ENCODE assay signal across 10 cellular contexts in genomic region chr2:231640646-231641111, GRCh38. TPM values are rescaled to one million over a fixed set of nuclear protein-coding genes. Genes with fewer than 3 reads are reported as not detected.
DNase-seq lines count a peak whose midpoint lies in the region; ATAC-seq, FAIRE-seq and TF ChIP-seq lines count a peak whose summit lies in the region.
"Had no signal": no experiment of that assay in that cellular context is flagged by ENCODE, and none has a peak within 500 bp of the region (broad histone marks: within the 10 kb centered on the region; RNA-seq: fewer than 3 reads in every experiment).

No MANE protein-coding gene starts in this region.

- peaks cover 13% of the 10 kb centered on the region for H3K36me3 Mint-ChIP-seq in Calu3 (ENCODE audit: insufficient read depth, unreplicated experiment)

- H3K27ac Mint-ChIP-seq in Calu3 (ENCODE audit: unreplicated experiment): peak overlapping the region; percentile 71
- H3K27ac Mint-ChIP-seq: T-helper 2 cell treated with Interferon-gamma antibody and Interleukin-4, amounts not matched to agents 5 μg/mL and 100 μg/mL, for 36 hours had no signal

- peak overlapping the region; percentile 91 to 96 (median 93) for H3K27ac ChIP-seq in esophagus squamous epithelium
- H3K27ac ChIP-seq in osteoblast (ENCODE audit: low read depth, low read length): peak overlapping the region; percentile 87

- H3K4me1 Mint-ChIP-seq in Calu3 (ENCODE audit: low read depth, unreplicated experiment): peaks cover 34% of the 10 kb centered on the region

- FAIRE-seq in GM19239 (lab: Jason Lieb, UNC): no peak
- FAIRE-seq: frontal cortex had no signal

- H3K27me3 ChIP-seq in esophagus squamous epithelium: no peaks in the 10 kb centered on the region
- no peaks in the 10 kb centered on the region for H3K27me3 ChIP-seq in osteoblast (ENCODE audit: insufficient read depth, low read length)

- no peak for TF ChIP-seq POLR2A in esophagus squamous epithelium (IDR thresholded peaks at IDR 0.05)

- peak overlapping the region; percentile 54 for H3K4me2 ChIP-seq in osteoblast (ENCODE audit: insufficient read depth, low read length)

- no peaks in the 10 kb centered on the region for H4K20me1 ChIP-seq in osteoblast (ENCODE audit: insufficient read depth, low read length)

- H3K9me3 Mint-ChIP-seq in Calu3 (ENCODE audit: low read depth, unreplicated experiment): no peaks in the 10 kb centered on the region
- H3K9me3 Mint-ChIP-seq: T-helper 2 cell treated with Interferon-gamma antibody and Interleukin-4, amounts not matched to agents 5 μg/mL and 100 μg/mL, for 36 hours had no signal

- CTCF ChIA-PET in Calu3 (lab: Charles Lee): no interaction called here

- no peaks in the 10 kb centered on the region for H3K27me3 Mint-ChIP-seq in Calu3 (ENCODE audit: unreplicated experiment)

- no TSS peak for BruUV-seq in Calu3 (replicated peaks; lab: Mats Ljungman, UMichigan)

- 45 to 46% methylated on average over 6 to 8 of the region's 11 CpGs for WGBS in esophagus squamous epithelium, 2 donors

- no peaks in the 10 kb centered on the region for H3K9me3 ChIP-seq in esophagus squamous epithelium
- H3K9me3 ChIP-seq in osteoblast (ENCODE audit: low read depth, low read length): no peaks in the 10 kb centered on the region

- H3K4me3 Mint-ChIP-seq in Calu3 (ENCODE audit: low read depth, unreplicated experiment): no peak overlapping the region
- H3K4me3 Mint-ChIP-seq: T-helper 2 cell treated with Interferon-gamma antibody and Interleukin-4, amounts not matched to agents 5 μg/mL and 100 μg/mL, for 36 hours had no signal

- TF ChIP-seq CTCF in Calu3 (IDR thresholded peaks at IDR 0.05; ENCODE audit: unreplicated experiment): no peak
- peak in 1 of 6 experiments; percentile 20 for TF ChIP-seq CTCF in esophagus squamous epithelium (IDR thresholded peaks at IDR 0.05)
- TF ChIP-seq CTCF in osteoblast (IDR thresholded peaks at IDR 0.05; ENCODE audit: extremely low read depth, low read depth, low read length): peak; percentile 7

- H3K79me2 ChIP-seq in osteoblast (ENCODE audit: insufficient read depth, low read length): no peaks in the 10 kb centered on the region

- peak overlapping the region; percentile 85 for H2AFZ ChIP-seq in osteoblast (ENCODE audit: low read length)

- no peaks in the 10 kb centered on the region for H3K36me3 ChIP-seq in esophagus squamous epithelium
- no peaks in the 10 kb centered on the region for H3K36me3 ChIP-seq in osteoblast (ENCODE audit: insufficient read depth, low read length)

- H3K4me3 ChIP-seq in esophagus squamous epithelium (no peak overlapping the region), osteoblast (ENCODE audit: insufficient read depth, low read length) (peak overlapping the region; percentile 13)

- no peak for ATAC-seq in GM19324 (IDR thresholded peaks at IDR 0.05; ENCODE audit: low FRiP score, unreplicated experiment)
- ATAC-seq in HG03045 (IDR thresholded peaks at IDR 0.05; ENCODE audit: unreplicated experiment): no peak
- no peak for ATAC-seq in GM19463 (IDR thresholded peaks at IDR 0.05; ENCODE audit: unreplicated experiment)

- peaks cover 20 to 58% (median 38%) of the 10 kb centered on the region in 3 donors for H3K4me1 ChIP-seq in esophagus squamous epithelium
- H3K4me1 ChIP-seq in osteoblast (ENCODE audit: insufficient read depth, low read length): peaks cover 23% of the 10 kb centered on the region

- intact Hi-C loops in Calu3 (cut with micrococcal nuclease; ENCODE audit: unreplicated experiment) (no loop called here), esophagus squamous epithelium (cut with DNase I) (no loop called here)

- DNase-seq in Calu3 (peak; percentile 41), RPMI8226 (peak; percentile 26), esophagus squamous epithelium (lab: John Stamatoyannopoulos, UW) (no peak), osteoblast (ENCODE audit: insufficient read length, low spot score, missing footprints) (peak; percentile 74), GM19239 (ENCODE audit: insufficient read length, low spot score) (no peak)

RNA-seq across cellular contexts. Expression of gene TEX44, which starts 48.0 kb away (rescaled TPM):
- not detected in 2 replicates for total RNA-seq in Calu3 (2022)
- total RNA-seq in esophagus squamous epithelium: not detected
- total RNA-seq in osteoblast: not detected in 2 replicates
- total RNA-seq: frontal cortex had no signal

Comparison
In these comparisons a context has a peak if more than half of its experiments do, and no peak if none do; other contexts are left out.
1. DNase-seq: peak in Calu3 (single experiment), RPMI8226 (single experiment) and osteoblast (single experiment); none in esophagus squamous epithelium (single experiment) and GM19239 (single experiment).